ENCODE assay signal across 26 cellular contexts in genomic region chr2:215299337-215299859, GRCh38. TPM values are rescaled to one million over a fixed set of nuclear protein-coding genes. Genes with fewer than 3 reads are reported as not detected.
DNase-seq lines count a peak whose midpoint lies in the region; ATAC-seq and TF ChIP-seq lines count a peak whose summit lies in the region.
"Had no signal": no experiment of that assay in that cellular context is flagged by ENCODE, and none has a peak within 500 bp of the region (broad histone marks: within the 10 kb centered on the region; RNA-seq: fewer than 3 reads in every experiment).

No MANE protein-coding gene starts in this region.

- TF ChIP-seq CTCF in right atrium auricular region (IDR thresholded peaks at IDR 0.05) (no peak), type B pancreatic cell (conservative IDR thresholded peaks at IDR 0.05) (no peak)

- H3K9me3 Mint-ChIP-seq in type B pancreatic cell = peaks cover 4% of the 10 kb centered on the region

- H3K4ac ChIP-seq in neuronal stem cell (ENCODE audit: low read length) = no peak overlapping the region

- no peaks in the 10 kb centered on the region for H3K27me3 Mint-ChIP-seq in type B pancreatic cell
- H3K27me3 Mint-ChIP-seq: dendritic cell treated with granulocyte-macrophage colony-stimulating factor and Interleukin-4, amounts not matched to agents 40 ng/mL and 50 ng/mL, for 4 days had no signal

- H3K9me3 ChIP-seq in right atrium auricular region (peaks cover 0 to 14% of the 10 kb centered on the region in 2 donors), right cardiac atrium (ENCODE audit: control insufficient read depth, low read length) (no peaks in the 10 kb centered on the region), neuronal stem cell (replicated peaks in 1 of 2; ENCODE audit: control insufficient read depth in 2 of 2, insufficient read depth in 1 of 2, low read depth in 1 of 2, low read length in 2 of 2) (no peaks in the 10 kb centered on the region)
- H3K9me3 ChIP-seq: Peyer's patch, SK-N-SH had no signal

- intact Hi-C loops in Right ventricle myocardium superior (cut with DNase I) (no loop called here), right cardiac atrium (cut with DNase I) (no loop called here)

- no peak overlapping the region for H3K18ac ChIP-seq in neuronal stem cell (ENCODE audit: low read length)

- H3K4me1 ChIP-seq in right atrium auricular region = no peaks in the 10 kb centered on the region
- no peaks in the 10 kb centered on the region for H3K4me1 ChIP-seq in right cardiac atrium (ENCODE audit: control insufficient read depth, insufficient read depth, low read length)
- H3K4me1 ChIP-seq in neuronal stem cell (ENCODE audit: control insufficient read depth in 2 of 2, insufficient read depth in 1 of 2, low read depth in 1 of 2, low read length in 2 of 2) = no peaks in the 10 kb centered on the region
- H3K4me1 ChIP-seq: gastroesophageal sphincter, Peyer's patch had no signal

- no peak overlapping the region for H2AFZ ChIP-seq in neuronal stem cell (ENCODE audit: low read length)

- H3K36me3 ChIP-seq in right atrium auricular region (no peaks in the 10 kb centered on the region), neuronal stem cell (replicated peaks in 1 of 2; ENCODE audit: control insufficient read depth in 2 of 2, insufficient read depth in 2 of 2, low read length in 2 of 2) (no peaks in the 10 kb centered on the region)
- H3K36me3 ChIP-seq: gastroesophageal sphincter, Peyer's patch had no signal

- peaks cover 4% of the 10 kb centered on the region for H3K4me1 Mint-ChIP-seq in type B pancreatic cell (ENCODE audit: unreplicated experiment)
- H3K4me1 Mint-ChIP-seq: memory B cell; stimulated activated memory B cell treated with anti-CD40 and anti-IgM and Interleukin-4, amounts not matched to agents 10 μg/mL and 1 μg/mL and 100 μg/mL, for 72 hours had no signal

- H3K27me3 ChIP-seq in right atrium auricular region = no peaks in the 10 kb centered on the region
- no peaks in the 10 kb centered on the region for H3K27me3 ChIP-seq in right cardiac atrium (ENCODE audit: control insufficient read depth, insufficient read depth)
- H3K27me3 ChIP-seq in neuronal stem cell (ENCODE audit: control insufficient read depth in 3 of 3, insufficient read depth in 3 of 3, low read depth in 1 of 3, low read length in 3 of 3) = no peaks in the 10 kb centered on the region
- H3K27me3 ChIP-seq: gastroesophageal sphincter, Peyer's patch had no signal

- no peak overlapping the region for H4K91ac ChIP-seq in neuronal stem cell (ENCODE audit: low read depth, low read length, poor library complexity)

- H2BK120ac ChIP-seq in neuronal stem cell (ENCODE audit: low read depth, low read length) = no peak overlapping the region

- DNase-seq in Right ventricle myocardium superior (no peak), right atrium auricular region (ENCODE audit: low spot score) (no peak), SK-N-DZ (ENCODE audit: low spot score) (peak; percentile 40), right cardiac atrium (no peak), type B pancreatic cell (ENCODE audit: extremely low spot score, unreplicated experiment) (no peak), DMS79 (lab: John Stamatoyannopoulos, UW) (no peak), neuronal stem cell (ENCODE audit: low spot score) (no peak)
- no peak for DNase-seq in activated T-cell treated with anti-CD3 and anti-CD28 coated beads, Interleukin-2, amount 50 U/mL, for 1 hour
- DNase-seq: AML-193; anterior cingulate cortex; CD8-positive, alpha-beta T cell; DMS53; GOT3; Karpas-422; MV-4-11; NCI-H187; nucleus accumbens; Peyer's patch; SK-N-SH; stimulated activated CD4-positive, alpha-beta T cell treated with anti-CD3 and anti-CD28 coated beads, Interleukin-4, amount 100 ng/mL, for 1 hour; T-helper 2 cell had no signal

- H2BK15ac ChIP-seq in neuronal stem cell (ENCODE audit: low read length) = no peak overlapping the region

- H3K4me3 ChIP-seq in right atrium auricular region (no peak overlapping the region), right cardiac atrium (ENCODE audit: low read length) (no peak overlapping the region), neuronal stem cell (ENCODE audit: low read length in 2 of 2) (no peak overlapping the region)
- H3K4me3 ChIP-seq: gastroesophageal sphincter, Peyer's patch had no signal

- H3K9ac ChIP-seq in neuronal stem cell (ENCODE audit: low read depth, low read length, poor library complexity) = no peak overlapping the region
- H3K9ac ChIP-seq: SK-N-SH had no signal

- H2AK5ac ChIP-seq in neuronal stem cell (ENCODE audit: low read depth, low read length) = no peak overlapping the region

- no peak overlapping the region for H4K8ac ChIP-seq in neuronal stem cell (ENCODE audit: low read depth, low read length)

- no peak overlapping the region for H2BK12ac ChIP-seq in neuronal stem cell (ENCODE audit: low read length)

- ATAC-seq in Right ventricle myocardium superior (ENCODE audit: poor library complexity) (peak; percentile 95), right cardiac atrium (peak; percentile 39 to 72)
- ATAC-seq: activated naive CD4-positive, alpha-beta T cell treated with anti-CD3 and anti-CD28 coated beads, Interleukin-2, amount 50 U/mL, for 72 hours; CD8-positive, alpha-beta T cell; gastroesophageal sphincter; stimulated activated memory B cell treated with anti-CD40 and anti-IgM and Interleukin-4, amounts not matched to agents 10 μg/mL and 1 μg/mL and 100 μg/mL, for 72 hours had no signal

- no peak overlapping the region for H3K23ac ChIP-seq in neuronal stem cell (ENCODE audit: low read depth, low read length, poor library complexity)

- no peak overlapping the region for H3K14ac ChIP-seq in neuronal stem cell (ENCODE audit: low read length)

- H3K79me1 ChIP-seq in neuronal stem cell (ENCODE audit: low read depth, low read length) = no peaks in the 10 kb centered on the region

- H3K27ac Mint-ChIP-seq in type B pancreatic cell = no peak overlapping the region
- H3K27ac Mint-ChIP-seq: activated naive CD4-positive, alpha-beta T cell treated with anti-CD3 and anti-CD28 coated beads, Interleukin-2, amount 50 U/mL, for 72 hours; CD8-positive, alpha-beta T cell; dendritic cell treated with granulocyte-macrophage colony-stimulating factor and Interleukin-4, amounts not matched to agents 40 ng/mL and 50 ng/mL, for 4 days; memory B cell; stimulated activated memory B cell treated with anti-CD40 and anti-IgM and Interleukin-4, amounts not matched to agents 10 μg/mL and 1 μg/mL and 100 μg/mL, for 72 hours had no signal

- no peak overlapping the region for H3K4me2 ChIP-seq in neuronal stem cell (ENCODE audit: insufficient read depth, low read length, poor library complexity, severe bottlenecking)
- H3K4me2 ChIP-seq: SK-N-SH had no signal

- no peak overlapping the region for H2BK5ac ChIP-seq in neuronal stem cell (ENCODE audit: low read length)

- no peaks in the 10 kb centered on the region for H3K36me3 Mint-ChIP-seq in type B pancreatic cell
- H3K36me3 Mint-ChIP-seq: CD8-positive, alpha-beta T cell had no signal

- H3K27ac ChIP-seq in right atrium auricular region (no peak overlapping the region), right cardiac atrium (ENCODE audit: low read length) (no peak overlapping the region), neuronal stem cell (replicated peaks; ENCODE audit: low read length) (no peak overlapping the region)
- H3K27ac ChIP-seq: gastroesophageal sphincter, Peyer's patch had no signal

- H3K4me3 Mint-ChIP-seq in type B pancreatic cell = peak overlapping the region; percentile 19
- H3K4me3 Mint-ChIP-seq: CD8-positive, alpha-beta T cell; dendritic cell treated with granulocyte-macrophage colony-stimulating factor and Interleukin-4, amounts not matched to agents 40 ng/mL and 50 ng/mL, for 4 days; memory B cell; stimulated activated memory B cell treated with anti-CD40 and anti-IgM and Interleukin-4, amounts not matched to agents 10 μg/mL and 1 μg/mL and 100 μg/mL, for 72 hours had no signal

- WGBS in right cardiac atrium = 63% methylated on average over 6 of the region's 6 CpGs
- whole genome bisulfite sequencing in neuronal stem cell (ENCODE audit: extremely low coverage in 2 of 2, insufficient read length in 2 of 2, insufficient replicate concordance in 1 of 2), 2 donors = no CpG with 5 or more reads among the region's 6 CpGs

RNA-seq across cellular contexts. Expression of gene ATIC, which starts 12.5 kb away (rescaled TPM):
- total RNA-seq in Right ventricle myocardium superior (53.2 TPM), right atrium auricular region (10 to 100 TPM; 13.8 to 25.0 TPM), right cardiac atrium (10 to 100 TPM; 43.8 to 47.6 (median 45.4) TPM), type B pancreatic cell (ENCODE audit: low replicate concordance) (119 and 152 TPM in 2 replicates)
- 34.3 and 75.4 TPM in 2 replicates for polyA plus RNA-seq in SK-N-DZ (2014; cell fraction: cytosol; rRNA removed)
- 48.3 and 150 TPM in 2 replicates for polyA plus RNA-seq in SK-N-DZ (2014; cell fraction: nucleus; rRNA removed)
- 63.6 TPM for polyA plus RNA-seq in right cardiac atrium
- polyA plus RNA-seq in neuronal stem cell (2013, experiment 1 of 2) = 276 TPM
- 257 TPM for polyA plus RNA-seq in neuronal stem cell (2013, experiment 2 of 2)
